Comparison of ENCODE assay signal across 9 cellular contexts in the genomic region with DNA sequence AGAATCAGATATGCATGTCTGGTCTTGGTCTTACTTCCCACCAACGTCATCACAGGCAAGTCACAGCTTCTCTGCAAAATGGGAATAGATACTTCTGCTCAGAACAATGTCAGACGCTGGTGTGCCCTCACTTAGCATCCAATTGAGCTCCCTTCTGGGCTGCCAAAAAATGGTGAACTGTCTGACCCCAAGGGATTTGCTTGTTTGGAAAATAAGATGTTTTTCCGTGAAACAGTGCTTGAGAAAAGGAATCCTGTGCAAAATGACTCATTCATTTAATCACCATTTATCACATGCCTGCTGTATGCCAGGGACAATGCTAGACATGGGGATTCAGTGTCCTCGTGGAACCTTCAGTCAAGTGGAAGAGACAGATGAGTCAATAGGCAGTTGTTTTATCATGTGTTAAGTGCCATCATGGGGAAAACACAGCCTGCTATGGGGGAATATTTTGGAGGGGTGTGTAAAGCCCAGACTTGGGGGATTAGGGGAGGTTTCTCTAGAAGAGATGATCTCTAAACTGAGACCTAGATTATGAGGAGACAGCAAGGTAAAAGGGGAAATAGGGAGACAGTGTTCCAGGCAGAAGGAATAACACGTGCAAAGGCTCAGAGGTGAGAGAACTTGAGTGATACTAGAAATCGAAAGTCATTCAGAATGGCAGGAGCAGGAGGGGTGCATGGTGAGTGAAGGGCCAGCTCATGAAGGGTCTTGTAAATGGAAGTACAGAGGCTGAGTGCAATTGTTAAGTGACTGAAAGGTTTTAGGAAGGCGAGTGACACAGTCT. TPM values are rescaled to one million over a fixed set of nuclear protein-coding genes. Genes with fewer than 3 reads are reported as not detected.
A peak's percentile ranks its signal among the peaks of the same experiment; 100 is the strongest.
DNase-seq lines count a peak whose midpoint lies in the region; ATAC-seq and TF ChIP-seq lines count a peak whose summit lies in the region.
"Had no signal": no experiment of that assay in that cellular context is flagged by ENCODE, and none has a peak within 500 bp of the region (broad histone marks: within the 10 kb centered on the region; RNA-seq: fewer than 3 reads in every experiment).

No MANE protein-coding gene starts in this region.

- TF ChIP-seq CTCF in MCF 10A (IDR thresholded peaks at IDR 0.05; ENCODE audit: unreplicated experiment) (no peak), breast epithelium (IDR thresholded peaks at IDR 0.05) (no peak), RWPE2 (IDR thresholded peaks at IDR 0.05; ENCODE audit: poor library complexity, severe bottlenecking) (no peak)

- peak overlapping the region; percentile 69 for H3K27ac Mint-ChIP-seq in MCF 10A (ENCODE audit: low read depth, unreplicated experiment)

- peak; percentile 9; the same call in 2 of the 3 replicates for ATAC-seq in RWPE2 (ENCODE audit: low read depth)

- no peaks in the 10 kb centered on the region for H3K9me3 ChIP-seq in breast epithelium
- H3K9me3 ChIP-seq in RWPE2 (ENCODE audit: severe bottlenecking) = no peaks in the 10 kb centered on the region
- H3K9me3 ChIP-seq: right lobe of liver had no signal

- WGBS in urinary bladder = 46% methylated on average over 7 of the region's 7 CpGs

- POLR2A ChIA-PET in MCF 10A (lab: Yijun Ruan, JAX) = interaction anchor here (0.6 to 4.2 kb wide), 15 partner anchors 8 to 321 kb away, joined by 3 to 23 read pairs (median 3); a partner anchor contains a TSS

- peak; percentile 79 for DNase-seq in MCF 10A (ENCODE audit: unreplicated experiment)
- no peak for DNase-seq in breast epithelium (ENCODE audit: low spot score in 2 of 2)
- DNase-seq in RWPE2 (ENCODE audit: low spot score) = peak; percentile 7
- peak; percentile 74 for DNase-seq in iris pigment epithelial cell (ENCODE audit: low read depth)
- no peak for DNase-seq in iPS-NIHi7 (ENCODE audit: extremely low spot score)
- DNase-seq in DMS153 (lab: John Stamatoyannopoulos, UW) = no peak
- no peak for DNase-seq in DMS114 treated with DMSO at 0.1 percent for 48 hours (lab: John Stamatoyannopoulos, UW; ENCODE audit: unreplicated experiment)
- DNase-seq: right lobe of liver had no signal

- H3K4me3 Mint-ChIP-seq in MCF 10A (ENCODE audit: unreplicated experiment) = peak overlapping the region; percentile 11

- H3K4me1 Mint-ChIP-seq in MCF 10A (ENCODE audit: insufficient read depth, unreplicated experiment) = peaks cover 38% of the 10 kb centered on the region

- no peaks in the 10 kb centered on the region for H3K9me3 Mint-ChIP-seq in MCF 10A (ENCODE audit: unreplicated experiment)

- CTCF ChIA-PET in MCF 10A (lab: Yijun Ruan, JAX) = interaction anchor here (0.7 to 28.1 kb wide), 12 partner anchors 7 to 298 kb away, joined by 3 to 642 read pairs (median 3); a partner anchor contains a TSS

- H3K27me3 ChIP-seq in breast epithelium (peaks cover 5 to 16% of the 10 kb centered on the region in 2 donors), RWPE2 (ENCODE audit: insufficient read depth, poor library complexity, severe bottlenecking) (no peaks in the 10 kb centered on the region)
- H3K27me3 ChIP-seq: right lobe of liver had no signal

- peaks cover 0 to 3% of the 10 kb centered on the region in 2 donors for H3K4me1 ChIP-seq in breast epithelium
- peaks cover 39% of the 10 kb centered on the region for H3K4me1 ChIP-seq in RWPE2 (ENCODE audit: insufficient read depth, poor library complexity, severe bottlenecking)
- peaks cover 2% of the 10 kb centered on the region for H3K4me1 ChIP-seq in urinary bladder (ENCODE audit: insufficient read depth)

- H3K27ac ChIP-seq in breast epithelium = no peak overlapping the region
- H3K27ac ChIP-seq in RWPE2 (ENCODE audit: poor library complexity, severe bottlenecking) = peak overlapping the region; percentile 69
- peak overlapping the region; percentile 58 for H3K27ac ChIP-seq in urinary bladder (ENCODE audit: low read depth)
- H3K27ac ChIP-seq: right lobe of liver had no signal

- no peaks in the 10 kb centered on the region for H3K27me3 Mint-ChIP-seq in MCF 10A (ENCODE audit: insufficient read depth, unreplicated experiment)

- H3K4me3 ChIP-seq in breast epithelium = no peak overlapping the region
- H3K4me3 ChIP-seq in RWPE2 (ENCODE audit: severe bottlenecking) = no peak overlapping the region
- H3K4me3 ChIP-seq in urinary bladder (ENCODE audit: low read depth, low read length) = no peak overlapping the region
- H3K4me3 ChIP-seq: right lobe of liver had no signal

- TF ChIP-seq POLR2A in breast epithelium (IDR thresholded peaks at IDR 0.05) = no peak

- TSS peak; percentile 64 for BruUV-seq in MCF 10A (replicated peaks; lab: Mats Ljungman, UMichigan)

- no peaks in the 10 kb centered on the region for H3K36me3 Mint-ChIP-seq in MCF 10A (ENCODE audit: insufficient read depth, unreplicated experiment)

- intact Hi-C loops in MCF 10A (cut with micrococcal nuclease) = loop anchor here (5.0 kb wide), 1 partner anchor 72 kb away; no protein-coding TSS in a partner anchor
- intact Hi-C loops in breast epithelium (cut with DNase I; ENCODE audit: low total_unique reads) = no loop called here

- H3K36me3 ChIP-seq in breast epithelium = no peaks in the 10 kb centered on the region
- H3K36me3 ChIP-seq in RWPE2 (ENCODE audit: low read depth) = no peaks in the 10 kb centered on the region
- H3K36me3 ChIP-seq in urinary bladder (ENCODE audit: insufficient read depth) = no peaks in the 10 kb centered on the region
- H3K36me3 ChIP-seq: right lobe of liver had no signal

RNA-seq across cellular contexts. Expression of a gene that starts 3.8 kb away (rescaled TPM):
- total RNA-seq in MCF 10A (2022) (0.40 and 0.96 TPM in 2 replicates), breast epithelium (under 1 TPM; under 0.01 to 0.29 (median 0.16) TPM), urinary bladder (5.0 TPM)
- 14.6 TPM for polyA plus RNA-seq in urinary bladder

Comparison
In these comparisons a context has a peak if more than half of its experiments do, and no peak if none do; other contexts are left out.
1. DNase-seq: peak in MCF 10A (single experiment), RWPE2 (single experiment) and iris pigment epithelial cell (single experiment); none in breast epithelium (0 of 2), iPS-NIHi7 (single experiment), DMS153 (single experiment) and DMS114 treated with DMSO at 0.1 percent for 48 hours (single experiment).
2. H3K27ac ChIP-seq: peak in RWPE2 (single experiment) and urinary bladder (single experiment); none in breast epithelium (0 of 2).